Comparison of ENCODE assay signal across 27 cellular contexts in genomic region chr1:46380508-46380907, GRCh38.
"Had no signal": no experiment of that assay in that cellular context is flagged by ENCODE, and none has a peak within 500 bp of the region (broad histone marks: within the 10 kb centered on the region; RNA-seq: fewer than 3 reads in every experiment).

No MANE protein-coding gene starts in this region.

- H3K4me3 Mint-ChIP-seq: dendritic cell treated with granulocyte-macrophage colony-stimulating factor and Interleukin-4, amounts not matched to agents 40 ng/mL and 50 ng/mL, for 4 days; effector memory CD8-positive, alpha-beta T cell; endodermal cell had no signal

- DNase-seq: colonic mucosa; cortex of kidney; dermis blood vessel endothelial cell; dorsolateral prefrontal cortex; effector CD4-positive, alpha-beta T cell; effector CD8-positive, alpha-beta T cell; effector memory CD4-positive, alpha-beta T cell; effector memory CD8-positive, alpha-beta T cell; erythroblast; esophagus squamous epithelium; foreskin fibroblast; foreskin keratinocyte; foreskin melanocyte; gastrocnemius medialis; glutamatergic neuron; head of caudate nucleus; heart left ventricle; heart right ventricle had no signal

- H3K27me3 Mint-ChIP-seq: effector memory CD8-positive, alpha-beta T cell had no signal

- H3K36me3 ChIP-seq: colonic mucosa, esophagus squamous epithelium, gastrocnemius medialis, gastroesophageal sphincter, heart left ventricle, heart right ventricle had no signal

- H3K9me3 ChIP-seq: colonic mucosa, esophagus muscularis mucosa, gastrocnemius medialis, gastroesophageal sphincter had no signal

- H3K4me1 ChIP-seq: colonic mucosa, esophagus muscularis mucosa, esophagus squamous epithelium, foreskin keratinocyte, gastrocnemius medialis, gastroesophageal sphincter, heart left ventricle, heart right ventricle had no signal

- H3K27ac Mint-ChIP-seq: dendritic cell treated with granulocyte-macrophage colony-stimulating factor and Interleukin-4, amounts not matched to agents 40 ng/mL and 50 ng/mL, for 4 days; effector memory CD8-positive, alpha-beta T cell; endodermal cell had no signal

- H3K27me3 ChIP-seq: colonic mucosa, dorsolateral prefrontal cortex, esophagus muscularis mucosa, esophagus squamous epithelium, foreskin keratinocyte, gastrocnemius medialis, gastroesophageal sphincter, heart left ventricle, heart right ventricle had no signal

- H3K27ac ChIP-seq: colonic mucosa, coronary artery, dorsolateral prefrontal cortex, epithelial cell of prostate, esophagus muscularis mucosa, esophagus squamous epithelium, foreskin keratinocyte, gastrocnemius medialis, gastroesophageal sphincter, heart left ventricle, heart right ventricle had no signal

- FAIRE-seq: colon, endometrium, frontal cortex had no signal

- ATAC-seq: effector memory CD8-positive, alpha-beta T cell; foreskin keratinocyte; gastrocnemius medialis; gastroesophageal sphincter; heart left ventricle; heart right ventricle had no signal

- H3K4me3 ChIP-seq: colonic mucosa, coronary artery, dorsolateral prefrontal cortex, esophagus muscularis mucosa, esophagus squamous epithelium, gastrocnemius medialis, gastroesophageal sphincter, heart left ventricle, heart right ventricle had no signal
